12 cellular contexts compared by ENCODE assay signal in genomic region chr19:18650468-18651001, GRCh38. TPM values are rescaled to one million over a fixed set of nuclear protein-coding genes. Genes with fewer than 3 reads are reported as not detected.
DNase-seq lines count a peak whose midpoint lies in the region; ATAC-seq and TF ChIP-seq lines count a peak whose summit lies in the region.
"Had no signal": no experiment of that assay in that cellular context is flagged by ENCODE, and none has a peak within 500 bp of the region (broad histone marks: within the 10 kb centered on the region; RNA-seq: fewer than 3 reads in every experiment).

No MANE protein-coding gene starts in this region.

- H3K36me3 Mint-ChIP-seq in endodermal cell (ENCODE audit: low read depth) = peaks cover 1% of the 10 kb centered on the region

- H3K4me1 Mint-ChIP-seq in endodermal cell = peaks cover 35% of the 10 kb centered on the region

- H3K27ac ChIP-seq in endodermal cell (ENCODE audit: low read depth, low read length) (peak overlapping the region; percentile 85), lower lobe of right lung (peak overlapping the region; percentile 80), subcutaneous abdominal adipose tissue (ENCODE audit: low read depth, low read length) (peak overlapping the region; percentile 90)

- no peaks in the 10 kb centered on the region for H3K9me3 ChIP-seq in endodermal cell (ENCODE audit: control insufficient read depth, low read length)
- no peaks in the 10 kb centered on the region for H3K9me3 ChIP-seq in lower lobe of right lung
- no peaks in the 10 kb centered on the region for H3K9me3 ChIP-seq in subcutaneous abdominal adipose tissue (ENCODE audit: control insufficient read depth in 5 of 5, low read length in 5 of 5)

- TF ChIP-seq CTCF in endodermal cell (conservative IDR thresholded peaks at IDR 0.05) (no peak), lower lobe of right lung (IDR thresholded peaks at IDR 0.05) (no peak)

- H3K27me3 Mint-ChIP-seq in endodermal cell (ENCODE audit: insufficient read depth) = no peaks in the 10 kb centered on the region

- peak; percentile 52 for DNase-seq in HCEC 1CT
- peak; percentile 66 for DNase-seq in endodermal cell
- no peak for DNase-seq in lower lobe of right lung
- DNase-seq in putamen (ENCODE audit: low spot score) = no peak
- DNase-seq: activated effector memory CD4-positive, alpha-beta T cell treated with anti-CD3 and anti-CD28 coated beads, Interleukin-2, amount 50 U/mL, for 16 hours; GDM1 had no signal

- H3K36me3 ChIP-seq in endodermal cell (ENCODE audit: control insufficient read depth, insufficient read depth, low read length) (no peaks in the 10 kb centered on the region), lower lobe of right lung (no peaks in the 10 kb centered on the region), subcutaneous abdominal adipose tissue (ENCODE audit: control insufficient read depth in 5 of 5, insufficient read depth in 5 of 5, low read length in 5 of 5) (no peaks in the 10 kb centered on the region)

- H3K4me1 ChIP-seq in endodermal cell (ENCODE audit: control insufficient read depth, insufficient read depth, low read length) = peaks cover 24% of the 10 kb centered on the region
- H3K4me1 ChIP-seq in lower lobe of right lung = peaks cover 40% of the 10 kb centered on the region
- H3K4me1 ChIP-seq in subcutaneous abdominal adipose tissue (ENCODE audit: control insufficient read depth in 5 of 5, insufficient read depth in 5 of 5, low read length in 5 of 5) = peaks cover 11 to 53% (median 41%) of the 10 kb centered on the region in 5 donors

- no peaks in the 10 kb centered on the region for H3K27me3 ChIP-seq in endodermal cell (ENCODE audit: control insufficient read depth, insufficient read depth, low read length, poor library complexity, severe bottlenecking)
- no peaks in the 10 kb centered on the region for H3K27me3 ChIP-seq in lower lobe of right lung (ENCODE audit: low read depth)
- no peaks in the 10 kb centered on the region for H3K27me3 ChIP-seq in subcutaneous abdominal adipose tissue (ENCODE audit: control insufficient read depth in 5 of 5, insufficient read depth in 4 of 5, low read length in 5 of 5)

- H3K9ac ChIP-seq in endodermal cell (ENCODE audit: extremely low read depth, low read length, poor library complexity, severe bottlenecking) (no peak overlapping the region), subcutaneous abdominal adipose tissue (ENCODE audit: low read length in 5 of 5) (peak overlapping the region in 4 of 5 donors; percentile 10 to 69 (median 38))

- intact Hi-C loops in lower lobe of right lung (cut with DNase I) = no loop called here

- ATAC-seq in lower lobe of right lung (peak; percentile 55 to 66), GM21390 (IDR thresholded peaks at IDR 0.05; ENCODE audit: unreplicated experiment) (no peak), GM21447 (IDR thresholded peaks at IDR 0.05; ENCODE audit: unreplicated experiment) (no peak), HG02759 (IDR thresholded peaks at IDR 0.05; ENCODE audit: unreplicated experiment) (no peak)

- H3K27ac Mint-ChIP-seq in endodermal cell = peak overlapping the region; percentile 92

- WGBS in endodermal cell (ENCODE audit: insufficient coverage in 1 of 2, insufficient read length in 1 of 2), 2 experiments = 57 to 74% methylated on average over 24 to 33 of the region's 33 CpGs

- H3K4me3 ChIP-seq in endodermal cell (ENCODE audit: low read length) = no peak overlapping the region
- peak overlapping the region; percentile 31 for H3K4me3 ChIP-seq in lower lobe of right lung
- peak overlapping the region; percentile 42 to 59 (median 46) for H3K4me3 ChIP-seq in subcutaneous abdominal adipose tissue (ENCODE audit: low read depth in 1 of 5, low read length in 5 of 5)

- peak overlapping the region; percentile 31 for H3K4me3 Mint-ChIP-seq in endodermal cell

- H3K9me3 Mint-ChIP-seq in endodermal cell = no peaks in the 10 kb centered on the region

RNA-seq across cellular contexts. Expression of gene KLHL26, which starts 13.7 kb away (rescaled TPM):
- 10 to 100 TPM in 1 of 2 donors, 1 to 10 TPM in 1; 9.4 to 11.2 TPM for total RNA-seq in endodermal cell
- polyA plus RNA-seq in endodermal cell (2013, experiment 1 of 2) = 5.7 TPM
- 5.3 TPM for polyA plus RNA-seq in endodermal cell (2013, experiment 2 of 2)
- 14.5 TPM for total RNA-seq in lower lobe of right lung

RNA-seq across cellular contexts. Expression of gene CRTC1, which starts 32.9 kb away (rescaled TPM):
- total RNA-seq in endodermal cell (10 to 100 TPM; 26.6 to 29.7 TPM), lower lobe of right lung (16.2 TPM)
- 20.4 TPM for polyA plus RNA-seq in endodermal cell (2013, experiment 1 of 2)
- 17.5 TPM for polyA plus RNA-seq in endodermal cell (2013, experiment 2 of 2)

RNA-seq across cellular contexts. Expression of gene TMEM59L, which starts 37.9 kb away (rescaled TPM):
- total RNA-seq in endodermal cell (1 to 10 TPM; 5.0 to 7.2 TPM), lower lobe of right lung (1.1 TPM)
- 14.1 TPM for polyA plus RNA-seq in endodermal cell (2013, experiment 1 of 2)
- 12.5 TPM for polyA plus RNA-seq in endodermal cell (2013, experiment 2 of 2)

RNA-seq across cellular contexts. Expression of gene CRLF1, which starts 43.9 kb away (rescaled TPM):
- total RNA-seq in endodermal cell = 10 to 100 TPM; 10.4 to 10.5 TPM
- 9.9 TPM for polyA plus RNA-seq in endodermal cell (2013, experiment 1 of 2)
- 11.0 TPM for polyA plus RNA-seq in endodermal cell (2013, experiment 2 of 2)
- total RNA-seq in lower lobe of right lung = 19.9 TPM
- total RNA-seq: glomerular endothelial cell; T-helper 1 cell treated with Interleukin-12 subunit alpha and Interleukin-12 subunit beta and Interleukin-4 antibody, amounts not matched to agents 30 ng/mL and 1 ng/mL, for 36 hours had no signal

Comparison
In these comparisons a context has a peak if more than half of its experiments do, and no peak if none do; other contexts are left out.
1. DNase-seq: peak in HCEC 1CT (single experiment) and endodermal cell (single experiment); none in lower lobe of right lung (single experiment) and putamen (single experiment).
2. ATAC-seq: peak in lower lobe of right lung (2 of 2); none in GM21390 (single experiment), GM21447 (single experiment) and HG02759 (single experiment).
3. Peak in every context shown above with its lines, with median percentiles within 50 percentile points of each other: H3K27ac ChIP-seq.